ENCODE assay signal across 14 cellular contexts in the genomic region with DNA sequence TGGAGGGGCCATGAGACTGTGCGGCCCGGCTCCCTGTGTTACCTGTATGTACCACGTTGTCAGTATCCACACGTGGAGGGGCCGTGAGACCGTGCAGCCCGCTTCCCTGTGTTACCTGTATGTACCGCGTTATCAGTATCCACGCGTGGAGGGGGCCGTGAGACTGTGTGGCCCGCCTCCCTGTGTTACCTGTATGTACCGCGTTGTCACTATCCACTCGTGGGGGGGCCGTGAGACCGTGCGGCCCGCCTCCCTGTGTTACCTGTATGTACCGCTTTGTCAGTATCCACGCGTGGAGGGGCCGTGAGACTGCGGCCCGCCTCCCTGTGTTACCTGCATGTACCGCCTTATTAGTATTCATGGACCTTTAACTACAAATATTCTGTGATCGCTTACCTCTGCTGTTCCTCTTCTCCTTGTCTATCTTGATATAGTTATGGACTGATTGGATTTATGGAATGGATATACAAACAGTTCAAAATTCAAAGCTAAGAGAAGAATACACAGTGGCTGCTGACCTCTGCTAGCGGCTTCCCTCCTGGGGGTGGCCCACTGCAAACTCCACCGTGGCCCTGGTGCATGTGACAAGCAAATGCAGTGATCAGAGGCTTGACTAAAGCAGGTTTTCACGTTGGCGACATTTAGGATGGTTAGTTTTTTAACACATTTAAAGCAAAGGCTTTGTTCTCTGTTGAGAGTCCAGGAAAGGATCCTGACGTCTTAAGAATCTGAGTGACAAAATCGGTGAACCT.
"Had no signal": no experiment of that assay in that cellular context is flagged by ENCODE, and none has a peak within 500 bp of the region (broad histone marks: within the 10 kb centered on the region; RNA-seq: fewer than 3 reads in every experiment).

No MANE protein-coding gene starts in this region.

- H3K4me3 ChIP-seq: breast epithelium, pancreas, SK-N-MC had no signal

- H3K27ac ChIP-seq: breast epithelium, SK-N-MC had no signal

- DNase-seq: activated CD4-positive, alpha-beta memory T cell treated with anti-CD3 and anti-CD28 coated beads, Interleukin-2, amount 10 ng/mL, durations not matched to agents 7 days and 5 days; activated CD8-positive, alpha-beta memory T cell treated with anti-CD3 and anti-CD28 coated beads, Interleukin-2, amount 50 U/mL, for 4 hours; activated naive CD4-positive, alpha-beta T cell; aorta; effector CD4-positive, alpha-beta T cell; immature natural killer cell; pancreas; stimulated activated CD4-positive, alpha-beta T cell treated with anti-CD3 and anti-CD28 coated beads, Interleukin-12 subunit alpha, Interleukin-12 subunit beta, amount 100 ng/mL, for 4 hours; stimulated activated naive CD4-positive, alpha-beta T cell treated with Interleukin-2 at 50 U/mL for 16 hours; T-cell; T1000; trophoblast cell had no signal

- H3K4me1 ChIP-seq: breast epithelium had no signal

- H3K36me3 ChIP-seq: breast epithelium, pancreas had no signal

- H3K27me3 ChIP-seq: breast epithelium, pancreas had no signal

- H3K9me3 ChIP-seq: breast epithelium, pancreas had no signal

- ATAC-seq: pancreas, T-cell had no signal
